ENCODE assay signal across 9 cellular contexts in genomic region chr3:115512565-115513410, GRCh38.
DNase-seq lines count a peak whose midpoint lies in the region; ATAC-seq and TF ChIP-seq lines count a peak whose summit lies in the region.
"Had no signal": no experiment of that assay in that cellular context is flagged by ENCODE, and none has a peak within 500 bp of the region (broad histone marks: within the 10 kb centered on the region; RNA-seq: fewer than 3 reads in every experiment).

No MANE protein-coding gene starts in this region.

- H3K27ac Mint-ChIP-seq in activated T-helper 2 cell treated with anti-CD3 and anti-CD28 coated beads, Interferon-gamma antibody, Interleukin-2, Interleukin-4, amounts not matched to agents 10 μg/mL and 5 μg/mL and 100 μg/mL, durations not matched to agents 14 hours and 24 hours and 36 hours = no peak overlapping the region

- TF ChIP-seq CTCF in gastroesophageal sphincter (IDR thresholded peaks at IDR 0.05) = no peak

- H3K9me3 ChIP-seq in gastroesophageal sphincter (no peaks in the 10 kb centered on the region), neuron (ENCODE audit: low read length) (no peaks in the 10 kb centered on the region)

- H3K4me3 Mint-ChIP-seq in activated T-helper 2 cell treated with anti-CD3 and anti-CD28 coated beads, Interferon-gamma antibody, Interleukin-2, Interleukin-4, amounts not matched to agents 10 μg/mL and 5 μg/mL and 100 μg/mL, durations not matched to agents 14 hours and 24 hours and 36 hours (ENCODE audit: low read depth) = peak overlapping the region; percentile 76

- peak overlapping the region in 3 of 4 donors; percentile 26 to 52 (median 33) for H3K27ac ChIP-seq in gastroesophageal sphincter

- peaks cover 0 to 22% (median 0%) of the 10 kb centered on the region in 3 donors for H3K4me1 ChIP-seq in gastroesophageal sphincter
- H3K4me1 ChIP-seq in neuron (ENCODE audit: insufficient read depth, low read length) = peaks cover 38% of the 10 kb centered on the region

- intact Hi-C loops in activated T-helper 2 cell treated with anti-CD3 and anti-CD28 coated beads, Interferon-gamma antibody, Interleukin-2, Interleukin-4, amounts not matched to agents 10 μg/mL and 5 μg/mL and 100 μg/mL, durations not matched to agents 14 hours and 24 hours and 36 hours (cut with micrococcal nuclease) = no loop called here

- H3K4me3 ChIP-seq in gastroesophageal sphincter (peak overlapping the region; percentile 51 to 66), neuron (ENCODE audit: low read length) (peak overlapping the region; percentile 51)

- 0 to 1% methylated on average over 3 to 16 of the region's 26 CpGs for WGBS in gastroesophageal sphincter (ENCODE audit: low coverage in 1 of 2), 2 donors

- ATAC-seq in GM18907 (IDR thresholded peaks at IDR 0.05; ENCODE audit: unreplicated experiment) = peak; percentile 57
- peak; percentile 48 for ATAC-seq in gastroesophageal sphincter
- no peak for ATAC-seq in GM21825 (IDR thresholded peaks at IDR 0.05; ENCODE audit: unreplicated experiment)
- no peak for ATAC-seq in HG02798 (IDR thresholded peaks at IDR 0.05; ENCODE audit: poor library complexity, unreplicated experiment)
- ATAC-seq: left colon had no signal

- H3K9me3 Mint-ChIP-seq in activated T-helper 2 cell treated with anti-CD3 and anti-CD28 coated beads, Interferon-gamma antibody, Interleukin-2, Interleukin-4, amounts not matched to agents 10 μg/mL and 5 μg/mL and 100 μg/mL, durations not matched to agents 14 hours and 24 hours and 36 hours = no peaks in the 10 kb centered on the region

- peaks cover 47% of the 10 kb centered on the region for H3K27me3 Mint-ChIP-seq in activated T-helper 2 cell treated with anti-CD3 and anti-CD28 coated beads, Interferon-gamma antibody, Interleukin-2, Interleukin-4, amounts not matched to agents 10 μg/mL and 5 μg/mL and 100 μg/mL, durations not matched to agents 14 hours and 24 hours and 36 hours (ENCODE audit: low read depth)

- DNase-seq in A172 (ENCODE audit: low spot score) (peak; percentile 38), NCI-H2196 (lab: John Stamatoyannopoulos, UW; ENCODE audit: unreplicated experiment) (peak; percentile 50)
- DNase-seq in activated T-helper 2 cell treated with anti-CD3 and anti-CD28 coated beads, Interferon-gamma antibody, Interleukin-2, Interleukin-4, amounts not matched to agents 10 μg/mL and 5 μg/mL and 100 μg/mL, durations not matched to agents 14 hours and 24 hours and 36 hours (ENCODE audit: low spot score) = no peak

- TF ChIP-seq POLR2A in gastroesophageal sphincter (IDR thresholded peaks at IDR 0.05) = no peak

- no peaks in the 10 kb centered on the region for H3K36me3 Mint-ChIP-seq in activated T-helper 2 cell treated with anti-CD3 and anti-CD28 coated beads, Interferon-gamma antibody, Interleukin-2, Interleukin-4, amounts not matched to agents 10 μg/mL and 5 μg/mL and 100 μg/mL, durations not matched to agents 14 hours and 24 hours and 36 hours (ENCODE audit: low read depth)

- TF ChIP-seq EP300 in gastroesophageal sphincter (IDR thresholded peaks at IDR 0.05) = no peak

- H3K4me1 Mint-ChIP-seq in activated T-helper 2 cell treated with anti-CD3 and anti-CD28 coated beads, Interferon-gamma antibody, Interleukin-2, Interleukin-4, amounts not matched to agents 10 μg/mL and 5 μg/mL and 100 μg/mL, durations not matched to agents 14 hours and 24 hours and 36 hours (ENCODE audit: low read depth) = peaks cover 14% of the 10 kb centered on the region

- H2AFZ ChIP-seq in neuron (ENCODE audit: low read depth, low read length) = peak overlapping the region; percentile 38

- H3K36me3 ChIP-seq in gastroesophageal sphincter (no peaks in the 10 kb centered on the region), neuron (ENCODE audit: insufficient read depth, low read length) (no peaks in the 10 kb centered on the region)

- H3K27me3 ChIP-seq in gastroesophageal sphincter (no peaks in the 10 kb centered on the region), neuron (ENCODE audit: insufficient read depth, low read length) (no peaks in the 10 kb centered on the region)

Comparison
In these comparisons a context has a peak if more than half of its experiments do, and no peak if none do; other contexts are left out.
1. ATAC-seq: peak in GM18907 (single experiment) and gastroesophageal sphincter (single experiment); none in GM21825 (single experiment) and HG02798 (single experiment).